ENCODE assay signal across 2 cellular contexts in the genomic region with DNA sequence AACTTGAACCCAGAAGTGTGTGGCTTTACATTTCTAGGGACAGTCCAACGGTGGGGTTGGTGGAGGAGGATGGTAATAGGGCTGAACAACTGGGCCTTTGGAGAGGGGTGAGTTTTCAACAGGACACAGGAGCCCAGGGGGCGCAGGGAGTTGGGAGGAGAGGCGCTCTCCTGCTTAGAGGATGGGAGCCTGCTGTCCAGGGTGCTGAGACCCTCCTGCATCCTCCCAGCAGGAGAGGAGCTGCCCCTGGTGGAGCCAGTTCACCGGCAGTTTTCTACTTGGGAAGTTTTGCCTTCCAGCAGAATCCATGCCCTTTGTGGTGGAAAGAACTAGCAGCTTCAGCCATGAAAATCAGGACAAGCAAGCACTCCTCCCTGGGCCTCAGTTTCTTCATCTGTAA.
TF ChIP-seq lines count a peak whose summit lies in the region.

No MANE protein-coding gene starts in this region.

TF ChIP-seq in IMR-90, 13 proteins besides CTCF, POLR2A, EP300 and RAD21:
- TF ChIP-seq FOS (IDR thresholded peaks at IDR 0.05; ENCODE audit: low read depth, low read length) (no peak), CEBPB (IDR thresholded peaks at IDR 0.05; ENCODE audit: low read depth, low read length) (no peak), RCOR1 (IDR thresholded peaks at IDR 0.05; ENCODE audit: insufficient replicate concordance, low read length) (no peak), MAZ (IDR thresholded peaks at IDR 0.05; ENCODE audit: borderline replicate concordance, low read depth, low read length) (no peak), USF2 (IDR thresholded peaks at IDR 0.05; ENCODE audit: low read depth, low read length) (no peak), MAFK (IDR thresholded peaks at IDR 0.05; ENCODE audit: low read depth, low read length) (no peak), NFE2L2 (IDR thresholded peaks at IDR 0.05; ENCODE audit: low read depth, low read length) (no peak), CHD1 (IDR thresholded peaks at IDR 0.05; ENCODE audit: low read depth, low read length) (no peak), RFX5 (IDR thresholded peaks at IDR 0.05; ENCODE audit: low read depth, low read length) (no peak), MXI1 (IDR thresholded peaks at IDR 0.05; ENCODE audit: borderline replicate concordance, low read depth, low read length) (no peak), ELK1 (IDR thresholded peaks at IDR 0.05; ENCODE audit: borderline replicate concordance, low read depth, low read length) (no peak), BHLHE40 (IDR thresholded peaks at IDR 0.05; ENCODE audit: low read depth, low read length) (no peak), SMC3 (IDR thresholded peaks at IDR 0.05; ENCODE audit: low read depth, low read length) (no peak)

TF ChIP-seq in K562, 482 proteins besides CTCF, POLR2A, EP300 and RAD21:
- TF ChIP-seq RCOR1 (IDR thresholded peaks at IDR 0.05; ENCODE audit: borderline replicate concordance in 1 of 2, low read depth in 2 of 2, low read length in 2 of 2): peak in 1 of 2 experiments; percentile 48; a peak in 1 of 4 replicates
- TF ChIP-seq RFX5 (IDR thresholded peaks at IDR 0.05; ENCODE audit: low read depth, low read length): no peak
- no peak for TF ChIP-seq PHB (CRISPR knock-in tag; IDR thresholded peaks at IDR 0.05)
- TF ChIP-seq GATAD2A (IDR thresholded peaks at IDR 0.05): no peak
- TF ChIP-seq AFF1 (IDR thresholded peaks at IDR 0.05; ENCODE audit: low read depth in 1 of 2, partially characterized antibody in 2 of 2): peak in 1 of 2 experiments; percentile 25
- TF ChIP-seq MIER1 (IDR thresholded peaks at IDR 0.05; ENCODE audit: low read depth): peak; percentile 88
- TF ChIP-seq ZBTB7A (IDR thresholded peaks at IDR 0.05; ENCODE audit: borderline replicate concordance, control insufficient read depth, low read depth, low read length): peak; percentile 65; the same call in 1 of the 2 replicates
- TF ChIP-seq EHMT2 (IDR thresholded peaks at IDR 0.05): peak; percentile 93
- no peak for TF ChIP-seq ADNP (tag; IDR thresholded peaks at IDR 0.05)
- no peak for TF ChIP-seq ZNF57 (CRISPR knock-in tag; IDR thresholded peaks at IDR 0.05)
- TF ChIP-seq, protein P1, sequence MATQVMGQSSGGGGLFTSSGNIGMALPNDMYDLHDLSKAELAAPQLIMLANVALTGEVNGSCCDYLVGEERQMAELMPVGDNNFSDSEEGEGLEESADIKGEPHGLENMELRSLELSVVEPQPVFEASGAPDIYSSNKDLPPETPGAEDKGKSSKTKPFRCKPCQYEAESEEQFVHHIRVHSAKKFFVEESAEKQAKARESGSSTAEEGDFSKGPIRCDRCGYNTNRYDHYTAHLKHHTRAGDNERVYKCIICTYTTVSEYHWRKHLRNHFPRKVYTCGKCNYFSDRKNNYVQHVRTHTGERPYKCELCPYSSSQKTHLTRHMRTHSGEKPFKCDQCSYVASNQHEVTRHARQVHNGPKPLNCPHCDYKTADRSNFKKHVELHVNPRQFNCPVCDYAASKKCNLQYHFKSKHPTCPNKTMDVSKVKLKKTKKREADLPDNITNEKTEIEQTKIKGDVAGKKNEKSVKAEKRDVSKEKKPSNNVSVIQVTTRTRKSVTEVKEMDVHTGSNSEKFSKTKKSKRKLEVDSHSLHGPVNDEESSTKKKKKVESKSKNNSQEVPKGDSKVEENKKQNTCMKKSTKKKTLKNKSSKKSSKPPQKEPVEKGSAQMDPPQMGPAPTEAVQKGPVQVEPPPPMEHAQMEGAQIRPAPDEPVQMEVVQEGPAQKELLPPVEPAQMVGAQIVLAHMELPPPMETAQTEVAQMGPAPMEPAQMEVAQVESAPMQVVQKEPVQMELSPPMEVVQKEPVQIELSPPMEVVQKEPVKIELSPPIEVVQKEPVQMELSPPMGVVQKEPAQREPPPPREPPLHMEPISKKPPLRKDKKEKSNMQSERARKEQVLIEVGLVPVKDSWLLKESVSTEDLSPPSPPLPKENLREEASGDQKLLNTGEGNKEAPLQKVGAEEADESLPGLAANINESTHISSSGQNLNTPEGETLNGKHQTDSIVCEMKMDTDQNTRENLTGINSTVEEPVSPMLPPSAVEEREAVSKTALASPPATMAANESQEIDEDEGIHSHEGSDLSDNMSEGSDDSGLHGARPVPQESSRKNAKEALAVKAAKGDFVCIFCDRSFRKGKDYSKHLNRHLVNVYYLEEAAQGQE (CRISPR knock-in tag; IDR thresholded peaks at IDR 0.05; ENCODE audit: low read depth): peak; percentile 88
